ENCODE assay signal across 27 cellular contexts in genomic region chr2:20369366-20369765, GRCh38. TPM values are rescaled to one million over a fixed set of nuclear protein-coding genes. Genes with fewer than 3 reads are reported as not detected.
A peak's percentile ranks its signal among the peaks of the same experiment; 100 is the strongest.
DNase-seq lines count a peak whose midpoint lies in the region; ATAC-seq, FAIRE-seq and TF ChIP-seq lines count a peak whose summit lies in the region.
"Had no signal": no experiment of that assay in that cellular context is flagged by ENCODE, and none has a peak within 500 bp of the region (broad histone marks: within the 10 kb centered on the region; RNA-seq: fewer than 3 reads in every experiment).

No MANE protein-coding gene starts in this region.

- no peak overlapping the region for H3K9ac ChIP-seq in kidney (ENCODE audit: low read length in 2 of 2)
- H3K9ac ChIP-seq: KMS-11 had no signal

- TF ChIP-seq CTCF in adrenal gland (IDR thresholded peaks at IDR 0.05) (no peak), mesothelial cell of epicardium (IDR thresholded peaks at IDR 0.05; ENCODE audit: unreplicated experiment) (no peak), kidney (IDR thresholded peaks at IDR 0.05; ENCODE audit: borderline replicate concordance, extremely low read depth, insufficient read depth) (no peak)

- no peak for ATAC-seq in GM18517 (IDR thresholded peaks at IDR 0.05; ENCODE audit: unreplicated experiment)
- ATAC-seq: A549 had no signal

- no peaks in the 10 kb centered on the region for H3K27me3 ChIP-seq in adrenal gland
- no peaks in the 10 kb centered on the region for H3K27me3 ChIP-seq in thymus (ENCODE audit: control insufficient read depth, insufficient read depth)

- no peak for TF ChIP-seq POLR2A in adrenal gland (IDR thresholded peaks at IDR 0.05)

- H3K9me3 Mint-ChIP-seq in mesothelial cell of epicardium: peaks cover 19% of the 10 kb centered on the region

- H3K4me1 Mint-ChIP-seq in mesothelial cell of epicardium: peaks cover 11% of the 10 kb centered on the region

- no peak for FAIRE-seq in kidney (lab: Jason Lieb, UNC)
- FAIRE-seq: A549, GM18507, H54 had no signal

- DNase-seq in adrenal gland (peak in 6 of 7 donors; percentile 47 to 75 (median 58)), epithelial cell of prostate (ENCODE audit: low read depth, low spot score) (no peak), mesothelial cell of epicardium (ENCODE audit: low spot score in 2 of 2, unreplicated experiment in 2 of 2) (no peak), kidney (no peak), HK-2 (ENCODE audit: unreplicated experiment) (no peak), NCI-H187 treated with DMSO at 0.1 percent for 48 hours (lab: John Stamatoyannopoulos, UW) (no peak)
- DNase-seq: C1 segment of cervical spinal cord; CD4-positive, alpha-beta memory T cell; COR-L47; DMS53; NCI-H1048; NCI-H1417; NCI-H1694; NCI-H2081; NCI-H226; NCI-H510A; NCI-H69; RPMI8226; SHP77 treated with DMSO at 0.1 percent for 48 hours had no signal

- H3K4me1 ChIP-seq in adrenal gland (replicated peaks in 1 of 2) (no peaks in the 10 kb centered on the region), thymus (ENCODE audit: control insufficient read depth, insufficient read depth, low read length) (no peaks in the 10 kb centered on the region), kidney (ENCODE audit: control insufficient read depth in 1 of 2, insufficient read depth in 1 of 2, low read depth in 1 of 2, low read length in 2 of 2) (no peaks in the 10 kb centered on the region)

- WGBS in adrenal gland, 4 donors: 40 to 64% (median 44%) methylated on average over 9 of the region's 9 CpGs
- WGBS in thymus: 94% methylated on average over 9 of the region's 9 CpGs

- peak overlapping the region in 3 of 5 donors; percentile 14 to 38 (median 19) for H3K27ac ChIP-seq in adrenal gland
- H3K27ac ChIP-seq in epithelial cell of prostate: peak overlapping the region; percentile 54
- peak overlapping the region; percentile 25 for H3K27ac ChIP-seq in thymus (ENCODE audit: low read depth)
- H3K27ac ChIP-seq in kidney (ENCODE audit: low read depth in 2 of 2, low read length in 2 of 2): no peak overlapping the region
- H3K27ac ChIP-seq: A549, KMS-11, SK-N-MC had no signal

- no peaks in the 10 kb centered on the region for H3K27me3 Mint-ChIP-seq in mesothelial cell of epicardium (ENCODE audit: low read depth)

- H3K9me3 ChIP-seq in adrenal gland (replicated peaks in 1 of 3) (no peaks in the 10 kb centered on the region), thymus (ENCODE audit: control insufficient read depth) (no peaks in the 10 kb centered on the region), kidney (ENCODE audit: control insufficient read depth in 1 of 2, low read length in 2 of 2) (no peaks in the 10 kb centered on the region)

- H3K4me3 Mint-ChIP-seq in mesothelial cell of epicardium: no peak overlapping the region
- H3K4me3 Mint-ChIP-seq: CD4-positive, alpha-beta memory T cell; IgD-negative memory B cell had no signal

- no peak overlapping the region for H3K4me3 ChIP-seq in adrenal gland
- H3K4me3 ChIP-seq in thymus (ENCODE audit: low read length): no peak overlapping the region
- H3K4me3 ChIP-seq in kidney (ENCODE audit: low read length in 2 of 2): no peak overlapping the region
- H3K4me3 ChIP-seq: A549, SK-N-MC had no signal

- H3K27ac Mint-ChIP-seq in mesothelial cell of epicardium: peak overlapping the region; percentile 26
- H3K27ac Mint-ChIP-seq: CD4-positive, alpha-beta memory T cell; IgD-negative memory B cell had no signal

- intact Hi-C loops in adrenal gland (cut with DNase I): no loop called here
- intact Hi-C loops in kidney (cut with DNase I): no loop called here

- no peaks in the 10 kb centered on the region for H3K36me3 Mint-ChIP-seq in mesothelial cell of epicardium
- H3K36me3 Mint-ChIP-seq: CD4-positive, alpha-beta memory T cell had no signal

- H3K36me3 ChIP-seq in adrenal gland (replicated peaks in 1 of 2) (no peaks in the 10 kb centered on the region), thymus (ENCODE audit: control insufficient read depth, insufficient read depth) (no peaks in the 10 kb centered on the region), kidney (ENCODE audit: control insufficient read depth in 1 of 2, insufficient read depth in 2 of 2, low read length in 2 of 2) (no peaks in the 10 kb centered on the region)

RNA-seq across cellular contexts. Expression of gene PUM2, which starts 18.7 kb away (rescaled TPM):
- 100 to 1,000 TPM in 1 of 8 donors, 10 to 100 TPM in 7; 40.4 to 105 (median 61.3) TPM for total RNA-seq in adrenal gland
- 10 to 100 TPM; 25.5 to 53.7 (median 36.3) TPM for polyA plus RNA-seq in adrenal gland
- total RNA-seq in mesothelial cell of epicardium: 113 to 122 TPM (median 120 TPM) in 3 replicates
- polyA plus RNA-seq in thymus: 66.8 TPM
- 94.3 TPM for total RNA-seq in kidney
- 22.0 TPM for polyA plus RNA-seq in kidney (ENCODE audit: insufficient read depth, low read depth, low replicate concordance)

Comparison
In these comparisons a context has a peak if more than half of its experiments do, and no peak if none do; other contexts are left out.
1. DNase-seq: peak in adrenal gland (6 of 7); none in epithelial cell of prostate (single experiment), mesothelial cell of epicardium (0 of 2), kidney (single experiment), HK-2 (single experiment) and NCI-H187 treated with DMSO at 0.1 percent for 48 hours (single experiment).
2. H3K27ac ChIP-seq: peak in adrenal gland (3 of 5), epithelial cell of prostate (single experiment) and thymus (single experiment); none in kidney (0 of 2).